8 cellular contexts compared by ENCODE assay signal in the genomic region with DNA sequence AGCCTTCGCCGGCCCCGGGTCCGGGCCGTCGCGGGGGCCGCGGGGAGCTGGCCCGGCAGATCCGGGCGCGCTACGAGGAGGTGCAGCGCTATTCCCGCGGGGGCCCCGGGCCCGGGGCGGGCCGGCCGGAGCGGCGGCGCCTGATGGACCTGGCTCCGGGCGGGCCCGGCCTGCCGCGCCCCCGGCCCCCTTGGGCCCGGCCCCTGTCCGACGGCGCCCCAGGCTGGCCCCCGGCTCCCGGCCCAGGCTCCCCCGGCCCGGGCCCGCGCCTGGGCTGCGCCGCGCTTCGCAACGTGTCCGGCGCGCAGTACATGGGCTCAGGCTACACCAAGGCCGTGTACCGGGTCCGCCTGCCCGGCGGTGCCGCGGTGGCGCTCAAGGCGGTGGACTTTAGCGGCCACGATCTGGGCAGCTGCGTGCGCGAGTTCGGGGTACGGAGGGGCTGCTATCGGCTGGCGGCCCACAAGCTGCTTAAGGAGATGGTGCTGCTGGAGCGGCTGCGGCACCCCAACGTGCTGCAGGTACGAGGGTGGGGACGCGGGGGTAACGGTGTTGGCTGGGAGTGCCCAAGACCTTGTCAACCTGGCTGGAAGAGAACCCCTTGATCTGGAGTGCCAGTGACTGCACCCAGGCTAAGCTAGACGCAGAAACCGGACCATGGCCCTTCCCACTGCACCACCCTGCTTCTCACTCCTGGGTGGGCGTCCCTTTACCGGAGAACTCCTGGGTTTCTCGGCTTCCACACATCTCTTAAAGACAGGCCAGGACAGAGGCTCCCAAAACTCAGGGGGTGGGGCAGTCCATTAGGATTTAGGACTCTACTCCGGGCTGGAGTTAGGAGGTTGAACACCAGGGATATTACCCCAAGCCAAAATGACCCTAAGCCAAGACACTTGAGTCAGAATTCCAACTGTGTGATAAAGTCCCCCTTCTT. TPM values are rescaled to one million over a fixed set of nuclear protein-coding genes. Genes with fewer than 3 reads are reported as not detected.
A peak's percentile ranks its signal among the peaks of the same experiment; 100 is the strongest.
DNase-seq lines count a peak whose midpoint lies in the region; ATAC-seq, FAIRE-seq and TF ChIP-seq lines count a peak whose summit lies in the region.

No MANE protein-coding gene starts in this region.

- CTCF ChIA-PET in CD4-positive, alpha-beta memory T cell (lab: Charles Lee; ENCODE audit: partially characterized antibody): interaction anchor here (1.4 kb wide), 1 partner anchor 179 kb away, joined by 3 read pairs; no protein-coding TSS in a partner anchor
- CTCF ChIA-PET in K562 (lab: Yijun Ruan, JAX; ENCODE audit: low intra/inter-chr PET ratio): no interaction called here

- no peak overlapping the region for H3K27ac Mint-ChIP-seq in CD4-positive, alpha-beta memory T cell

- POLR2A ChIA-PET in CD4-positive, alpha-beta memory T cell (lab: Charles Lee; ENCODE audit: partially characterized antibody): no interaction called here
- POLR2A ChIA-PET in K562 (lab: Yijun Ruan, JAX): interaction anchor here (1.0 kb wide), 1 partner anchor 14 kb away, joined by 3 read pairs; no protein-coding TSS in a partner anchor

- ATAC-seq in HG02852 (IDR thresholded peaks at IDR 0.05; ENCODE audit: unreplicated experiment) (peak; percentile 9), K562 (peak; percentile 4; the same call in 1 of the 3 replicates)

- no peak for TF ChIP-seq RAD21 in K562 (CRISPR knock-in tag; conservative IDR thresholded peaks at IDR 0.05 in 1 of 2, IDR thresholded peaks at IDR 0.05 in 1 of 2)

- TF ChIP-seq POLR2A in K562 (conservative IDR thresholded peaks at IDR 0.05): no peak

- peaks cover 13% of the 10 kb centered on the region for H3K27me3 ChIP-seq in CD4-positive, alpha-beta memory T cell (ENCODE audit: insufficient read depth, low read length)
- H3K27me3 ChIP-seq in K562 (ENCODE audit: control insufficient read depth in 2 of 2, insufficient read depth in 2 of 2, low read length in 2 of 2) (peaks cover 8 to 52% of the 10 kb centered on the region in 2 experiments; a peak in 4 of 5 replicates), layer of hippocampus (ENCODE audit: control insufficient read depth, insufficient read depth, low read length) (no peaks in the 10 kb centered on the region), subcutaneous abdominal adipose tissue (ENCODE audit: control insufficient read depth in 5 of 5, insufficient read depth in 4 of 5, low read length in 5 of 5) (no peaks in the 10 kb centered on the region)

- WGBS in K562 (ENCODE audit: insufficient coverage, low coverage, missing lambda C conversion rate): 18% methylated on average over 48 of the region's 80 CpGs

- no peak for DNase-seq in CD4-positive, alpha-beta memory T cell
- peak in 2 of 4 experiments; percentile 54 to 61 for DNase-seq in K562 (ENCODE audit: extremely low read depth in 1 of 4, low spot score in 3 of 4)
- DNase-seq in stimulated activated CD8-positive, alpha-beta memory T cell treated with anti-CD3 and anti-CD28 coated beads, Interleukin-4, amount 100 ng/mL, for 48 hours: no peak
- no peak for DNase-seq in activated CD8-positive, alpha-beta memory T cell treated with anti-CD3 and anti-CD28 coated beads for 24 hours
- DNase-seq in stimulated activated naive CD4-positive, alpha-beta T cell (lab: John Stamatoyannopoulos, UW): no peak

- in situ Hi-C loops in K562 (cut with MboI): no loop called here

- peaks cover 34 to 41% of the 10 kb centered on the region in 2 donors for H3K27me3 Mint-ChIP-seq in CD4-positive, alpha-beta memory T cell

- FAIRE-seq in K562 (lab: Jason Lieb, UNC): no peak

- H3K79me2 ChIP-seq in K562 (ENCODE audit: control insufficient read depth, insufficient read depth, low read length): no peaks in the 10 kb centered on the region

- H3K9me3 Mint-ChIP-seq in CD4-positive, alpha-beta memory T cell: no peaks in the 10 kb centered on the region

- H3K36me3 ChIP-seq in CD4-positive, alpha-beta memory T cell (ENCODE audit: insufficient read depth, low read length): no peaks in the 10 kb centered on the region
- H3K36me3 ChIP-seq in K562 (ENCODE audit: control insufficient read depth, insufficient read depth, low read length): no peaks in the 10 kb centered on the region
- peaks cover 0 to 10% (median 7%) of the 10 kb centered on the region in 5 donors for H3K36me3 ChIP-seq in subcutaneous abdominal adipose tissue (ENCODE audit: control insufficient read depth in 5 of 5, insufficient read depth in 5 of 5, low read length in 5 of 5)

- H4K20me1 ChIP-seq in K562 (replicated peaks; ENCODE audit: control insufficient read depth, insufficient read depth, low read length): no peaks in the 10 kb centered on the region; the same call in 1 of the 2 replicates

- no peaks in the 10 kb centered on the region for H3K36me3 Mint-ChIP-seq in CD4-positive, alpha-beta memory T cell

- no peaks in the 10 kb centered on the region for H3K9me1 ChIP-seq in K562 (ENCODE audit: control insufficient read depth, insufficient read depth, low read length)

- TF ChIP-seq EP300 in K562 (IDR thresholded peaks at IDR 0.05; ENCODE audit: low read length): no peak

- H3K4me1 Mint-ChIP-seq in CD4-positive, alpha-beta memory T cell: peaks cover 2 to 18% (median 5%) of the 10 kb centered on the region in 4 donors

- H3K9ac ChIP-seq in K562 (ENCODE audit: insufficient read depth in 1 of 2, low read depth in 2 of 2, low read length in 2 of 2) (peak overlapping the region in 1 of 2 experiments; percentile 81; a peak in 3 of 4 replicates), subcutaneous abdominal adipose tissue (ENCODE audit: low read length in 5 of 5) (peak overlapping the region; percentile 85 to 99 (median 95))

- H3K27ac ChIP-seq in CD4-positive, alpha-beta memory T cell (ENCODE audit: low read depth, low read length): no peak overlapping the region
- H3K27ac ChIP-seq in K562 (ENCODE audit: extremely low read depth, low read depth, low read length) (no peak overlapping the region), layer of hippocampus (ENCODE audit: low read depth, low read length) (peak overlapping the region; percentile 46), subcutaneous abdominal adipose tissue (ENCODE audit: low read depth, low read length) (peak overlapping the region; percentile 100)

- no peak for TF ChIP-seq CTCF in K562 (IDR thresholded peaks at IDR 0.05 in 2 of 3, conservative IDR thresholded peaks at IDR 0.05 in 1 of 3; ENCODE audit: insufficient read depth in 2 of 3, low read depth in 1 of 3, low read length in 3 of 3)

- peak overlapping the region; percentile 59 to 72 (median 68) for H3K4me3 Mint-ChIP-seq in CD4-positive, alpha-beta memory T cell

- H3K4me3 ChIP-seq in CD4-positive, alpha-beta memory T cell (ENCODE audit: low read length in 2 of 2): no peak overlapping the region
- peak overlapping the region; percentile 32 for H3K4me3 ChIP-seq in K562
- peak overlapping the region; percentile 85 to 99 (median 98) for H3K4me3 ChIP-seq in subcutaneous abdominal adipose tissue (ENCODE audit: low read depth in 1 of 5, low read length in 5 of 5)

- peak overlapping the region; percentile 80 for H2AFZ ChIP-seq in K562 (ENCODE audit: low read depth, low read length)

- H3K9me3 ChIP-seq in CD4-positive, alpha-beta memory T cell (ENCODE audit: control insufficient read depth in 1 of 2, low read length in 2 of 2): no peaks in the 10 kb centered on the region
- H3K9me3 ChIP-seq in K562 (replicated peaks; ENCODE audit: control insufficient read depth, insufficient read depth, low read depth, low read length) (no peaks in the 10 kb centered on the region), subcutaneous abdominal adipose tissue (ENCODE audit: control insufficient read depth in 5 of 5, low read length in 5 of 5) (no peaks in the 10 kb centered on the region)

- BruUV-seq in K562 (replicated peaks; lab: Mats Ljungman, UMichigan): TSS peak; percentile 49

- H3K4me1 ChIP-seq in CD4-positive, alpha-beta memory T cell (ENCODE audit: insufficient read depth, low read length): peaks cover 6% of the 10 kb centered on the region
- peaks cover 14 to 22% of the 10 kb centered on the region in 2 experiments; a peak in 4 of 5 replicates for H3K4me1 ChIP-seq in K562 (replicated peaks in 1 of 2; ENCODE audit: control insufficient read depth in 2 of 2, insufficient read depth in 2 of 2, low read length in 2 of 2)
- peaks cover 17 to 74% (median 71%) of the 10 kb centered on the region in 5 donors for H3K4me1 ChIP-seq in subcutaneous abdominal adipose tissue (ENCODE audit: control insufficient read depth in 5 of 5, insufficient read depth in 5 of 5, low read length in 5 of 5)

- intact Hi-C loops in CD4-positive, alpha-beta memory T cell (cut with micrococcal nuclease): no loop called here
- intact Hi-C loops in K562 (cut with micrococcal nuclease): no loop called here

- H3K4me2 ChIP-seq in K562 (ENCODE audit: insufficient read depth, low read length): peak overlapping the region; percentile 55

TF ChIP-seq in K562, 482 proteins besides CTCF, POLR2A, EP300 and RAD21 (continues in another document):
- TF ChIP-seq ERF (CRISPR knock-in tag; IDR thresholded peaks at IDR 0.05) (no peak), E2F3 (CRISPR knock-in tag; IDR thresholded peaks at IDR 0.05) (no peak)

RNA-seq across cellular contexts. Expression of gene PKDCC, which starts 0.8 kb away (rescaled TPM):
- total RNA-seq in CD4-positive, alpha-beta memory T cell: not detected
- under 1 TPM in 1 of 2 donors, not detected in 1; 0.41 TPM for polyA plus RNA-seq in CD4-positive, alpha-beta memory T cell
- 11.0 and 54.2 TPM in 2 replicates for total RNA-seq in K562 (2011; cell fraction: chromatin; rRNA removed; ENCODE audit: low replicate concordance)
- 31.8 and 42.2 TPM in 2 replicates for total RNA-seq in K562 (2011; cell fraction: nucleolus; rRNA removed)
- 16.4 and 24.4 TPM in 2 replicates for total RNA-seq in K562 (2011; cell fraction: nucleoplasm; rRNA removed)
- total RNA-seq in K562 (2014; rRNA removed): 0.91 and 1.2 TPM in 2 replicates
- 0.73 and 1.2 TPM in 2 replicates for total RNA-seq in K562 (2014; rRNA removed; fragmentation: Illumina TruSeq; extraction: Trizol)
- total RNA-seq in K562 (2015; rRNA removed; fragmentation: Illumina TruSeq; extraction: Trizol): 0.62 and 0.64 TPM in 2 replicates
- 1.3 and 1.5 TPM in 2 replicates for total RNA-seq in K562 (2021)
- polyA plus RNA-seq in K562 (2011; rRNA removed): 14.8 and 23.1 TPM in 2 replicates
- 12.7 and 15.7 TPM in 2 replicates for polyA plus RNA-seq in K562 (2011; cell fraction: cytosol; rRNA removed)
- polyA plus RNA-seq in K562 (2011; cell fraction: nucleus; rRNA removed): 99.6 and 103 TPM in 2 replicates
- 1.6 TPM in 2 replicates for polyA plus RNA-seq in K562 (2012)
- polyA plus RNA-seq in K562 (2014; fragmentation: Illumina TruSeq; extraction: Trizol): 1.3 and 1.9 TPM in 2 replicates
- polyA plus RNA-seq in K562 (2014; fragmentation: Nextera tagmentation; extraction: Ambion mirVana): not detected
- polyA plus RNA-seq in K562 (2014; rRNA removed): 1.8 and 2.2 TPM in 2 replicates
- 12.6 and 13.2 TPM in 2 replicates for polyA minus RNA-seq in K562 (2011; rRNA and poly(A)+ RNA removed)
- polyA minus RNA-seq in K562 (2011; cell fraction: cytosol; rRNA and poly(A)+ RNA removed): 4.0 and 7.6 TPM in 2 replicates
- polyA minus RNA-seq in K562 (2011; cell fraction: nucleus; rRNA and poly(A)+ RNA removed): 12.7 and 16.7 TPM in 2 replicates

Comparison
In these comparisons a context has a peak if more than half of its experiments do, and no peak if none do; other contexts are left out.
1. H3K27ac ChIP-seq: peak in layer of hippocampus (single experiment) and subcutaneous abdominal adipose tissue (single experiment); none in CD4-positive, alpha-beta memory T cell (single experiment) and K562 (single experiment).
2. H3K4me3 ChIP-seq: peak in K562 (single experiment) and subcutaneous abdominal adipose tissue (5 of 5); none in CD4-positive, alpha-beta memory T cell (0 of 2).